In the genomic region with DNA sequence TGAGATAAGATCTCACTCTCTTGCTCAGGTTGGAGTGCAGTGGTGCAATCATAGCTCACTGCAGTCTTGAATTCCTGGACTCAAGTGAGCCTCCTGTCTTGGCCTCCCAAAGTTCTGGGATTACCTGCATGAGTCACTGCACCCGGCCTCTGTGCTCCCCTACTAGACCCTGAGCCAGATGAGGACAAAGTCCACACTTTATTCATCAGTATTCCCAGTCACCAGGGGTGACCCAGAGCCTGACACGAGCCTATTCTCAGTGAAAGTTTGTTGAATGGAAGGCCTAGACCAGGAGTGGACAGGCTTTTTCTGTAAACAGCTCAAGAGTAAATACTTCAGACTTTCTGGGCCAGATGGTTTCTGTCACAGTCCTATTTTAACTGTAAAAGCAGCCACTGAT, we compare ENCODE assay signal across 1 cellular context.
TF ChIP-seq lines count a peak whose summit lies in the region.

No MANE protein-coding gene starts in this region.

TF ChIP-seq in HepG2, 621 proteins besides CTCF, POLR2A, EP300 and RAD21 (continued from another document and continues in another):
- TF ChIP-seq, protein P1, sequence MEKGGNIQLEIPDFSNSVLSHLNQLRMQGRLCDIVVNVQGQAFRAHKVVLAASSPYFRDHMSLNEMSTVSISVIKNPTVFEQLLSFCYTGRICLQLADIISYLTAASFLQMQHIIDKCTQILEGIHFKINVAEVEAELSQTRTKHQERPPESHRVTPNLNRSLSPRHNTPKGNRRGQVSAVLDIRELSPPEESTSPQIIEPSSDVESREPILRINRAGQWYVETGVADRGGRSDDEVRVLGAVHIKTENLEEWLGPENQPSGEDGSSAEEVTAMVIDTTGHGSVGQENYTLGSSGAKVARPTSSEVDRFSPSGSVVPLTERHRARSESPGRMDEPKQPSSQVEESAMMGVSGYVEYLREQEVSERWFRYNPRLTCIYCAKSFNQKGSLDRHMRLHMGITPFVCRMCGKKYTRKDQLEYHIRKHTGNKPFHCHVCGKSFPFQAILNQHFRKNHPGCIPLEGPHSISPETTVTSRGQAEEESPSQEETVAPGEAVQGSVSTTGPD (CRISPR knock-in tag; IDR thresholded peaks at IDR 0.05): no peak
- TF ChIP-seq RFXANK (CRISPR knock-in tag; IDR thresholded peaks at IDR 0.05): no peak
- peak; percentile 96 for TF ChIP-seq ZMYM2 (CRISPR knock-in tag; IDR thresholded peaks at IDR 0.05)
- TF ChIP-seq ZFP36 (IDR thresholded peaks at IDR 0.05; ENCODE audit: borderline replicate concordance, low read depth, low read length, partially characterized antibody): no peak
- TF ChIP-seq ZBTB8A (CRISPR knock-in tag; IDR thresholded peaks at IDR 0.05; ENCODE audit: borderline replicate concordance, low read depth): no peak
- TF ChIP-seq PHB2 (IDR thresholded peaks at IDR 0.05; ENCODE audit: partially characterized antibody): no peak
- no peak for TF ChIP-seq PHF20 (CRISPR knock-in tag; IDR thresholded peaks at IDR 0.05)
- no peak for TF ChIP-seq HMGA1 (CRISPR knock-in tag; conservative IDR thresholded peaks at IDR 0.05)
- 0 out of 2 replicates have a peak, but pooled peaks have one; percentile 64 for TF ChIP-seq ZNF430 (CRISPR knock-in tag; IDR thresholded peaks at IDR 0.05)
- TF ChIP-seq ZNF232 (CRISPR knock-in tag; IDR thresholded peaks at IDR 0.05; ENCODE audit: borderline replicate concordance): no peak
- no peak for TF ChIP-seq TAF1 (CRISPR knock-in tag; IDR thresholded peaks at IDR 0.05)
- no peak for TF ChIP-seq YEATS4 (CRISPR knock-in tag; IDR thresholded peaks at IDR 0.05; ENCODE audit: borderline replicate concordance)
- TF ChIP-seq ZNF337 (CRISPR knock-in tag; IDR thresholded peaks at IDR 0.05; ENCODE audit: borderline replicate concordance, low read depth): no peak
- TF ChIP-seq, protein P2, sequence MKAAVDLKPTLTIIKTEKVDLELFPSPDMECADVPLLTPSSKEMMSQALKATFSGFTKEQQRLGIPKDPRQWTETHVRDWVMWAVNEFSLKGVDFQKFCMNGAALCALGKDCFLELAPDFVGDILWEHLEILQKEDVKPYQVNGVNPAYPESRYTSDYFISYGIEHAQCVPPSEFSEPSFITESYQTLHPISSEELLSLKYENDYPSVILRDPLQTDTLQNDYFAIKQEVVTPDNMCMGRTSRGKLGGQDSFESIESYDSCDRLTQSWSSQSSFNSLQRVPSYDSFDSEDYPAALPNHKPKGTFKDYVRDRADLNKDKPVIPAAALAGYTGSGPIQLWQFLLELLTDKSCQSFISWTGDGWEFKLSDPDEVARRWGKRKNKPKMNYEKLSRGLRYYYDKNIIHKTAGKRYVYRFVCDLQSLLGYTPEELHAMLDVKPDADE (CRISPR knock-in tag; IDR thresholded peaks at IDR 0.05): no peak
- TF ChIP-seq ZNF781 (CRISPR knock-in tag; IDR thresholded peaks at IDR 0.05; ENCODE audit: borderline replicate concordance, not compliant biosample characterization): no peak
- no peak for TF ChIP-seq ZNF773 (CRISPR knock-in tag; IDR thresholded peaks at IDR 0.05; ENCODE audit: borderline replicate concordance)
- TF ChIP-seq, protein P3, sequence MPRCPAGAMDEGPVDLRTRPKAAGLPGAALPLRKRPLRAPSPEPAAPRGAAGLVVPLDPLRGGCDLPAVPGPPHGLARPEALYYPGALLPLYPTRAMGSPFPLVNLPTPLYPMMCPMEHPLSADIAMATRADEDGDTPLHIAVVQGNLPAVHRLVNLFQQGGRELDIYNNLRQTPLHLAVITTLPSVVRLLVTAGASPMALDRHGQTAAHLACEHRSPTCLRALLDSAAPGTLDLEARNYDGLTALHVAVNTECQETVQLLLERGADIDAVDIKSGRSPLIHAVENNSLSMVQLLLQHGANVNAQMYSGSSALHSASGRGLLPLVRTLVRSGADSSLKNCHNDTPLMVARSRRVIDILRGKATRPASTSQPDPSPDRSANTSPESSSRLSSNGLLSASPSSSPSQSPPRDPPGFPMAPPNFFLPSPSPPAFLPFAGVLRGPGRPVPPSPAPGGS (CRISPR knock-in tag; IDR thresholded peaks at IDR 0.05): no peak
- no peak for TF ChIP-seq FIP1L1 (IDR thresholded peaks at IDR 0.05; ENCODE audit: borderline replicate concordance, insufficient read depth, low read depth, low read length)
- TF ChIP-seq, protein P4, sequence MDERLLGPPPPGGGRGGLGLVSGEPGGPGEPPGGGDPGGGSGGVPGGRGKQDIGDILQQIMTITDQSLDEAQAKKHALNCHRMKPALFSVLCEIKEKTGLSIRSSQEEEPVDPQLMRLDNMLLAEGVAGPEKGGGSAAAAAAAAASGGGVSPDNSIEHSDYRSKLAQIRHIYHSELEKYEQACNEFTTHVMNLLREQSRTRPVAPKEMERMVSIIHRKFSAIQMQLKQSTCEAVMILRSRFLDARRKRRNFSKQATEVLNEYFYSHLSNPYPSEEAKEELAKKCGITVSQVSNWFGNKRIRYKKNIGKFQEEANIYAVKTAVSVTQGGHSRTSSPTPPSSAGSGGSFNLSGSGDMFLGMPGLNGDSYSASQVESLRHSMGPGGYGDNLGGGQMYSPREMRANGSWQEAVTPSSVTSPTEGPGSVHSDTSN (CRISPR knock-in tag; IDR thresholded peaks at IDR 0.05): no peak
- 0 out of 2 replicates have a peak, but pooled peaks have one; percentile 46 for TF ChIP-seq SNAPC2 (CRISPR knock-in tag; IDR thresholded peaks at IDR 0.05)
- TF ChIP-seq ZNF790 (CRISPR knock-in tag; IDR thresholded peaks at IDR 0.05; ENCODE audit: borderline replicate concordance): no peak
- no peak for TF ChIP-seq MED13 (CRISPR knock-in tag; IDR thresholded peaks at IDR 0.05)
- TF ChIP-seq, protein P5, sequence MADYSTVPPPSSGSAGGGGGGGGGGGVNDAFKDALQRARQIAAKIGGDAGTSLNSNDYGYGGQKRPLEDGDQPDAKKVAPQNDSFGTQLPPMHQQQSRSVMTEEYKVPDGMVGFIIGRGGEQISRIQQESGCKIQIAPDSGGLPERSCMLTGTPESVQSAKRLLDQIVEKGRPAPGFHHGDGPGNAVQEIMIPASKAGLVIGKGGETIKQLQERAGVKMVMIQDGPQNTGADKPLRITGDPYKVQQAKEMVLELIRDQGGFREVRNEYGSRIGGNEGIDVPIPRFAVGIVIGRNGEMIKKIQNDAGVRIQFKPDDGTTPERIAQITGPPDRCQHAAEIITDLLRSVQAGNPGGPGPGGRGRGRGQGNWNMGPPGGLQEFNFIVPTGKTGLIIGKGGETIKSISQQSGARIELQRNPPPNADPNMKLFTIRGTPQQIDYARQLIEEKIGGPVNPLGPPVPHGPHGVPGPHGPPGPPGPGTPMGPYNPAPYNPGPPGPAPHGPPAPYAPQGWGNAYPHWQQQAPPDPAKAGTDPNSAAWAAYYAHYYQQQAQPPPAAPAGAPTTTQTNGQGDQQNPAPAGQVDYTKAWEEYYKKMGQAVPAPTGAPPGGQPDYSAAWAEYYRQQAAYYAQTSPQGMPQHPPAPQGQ (CRISPR knock-in tag; IDR thresholded peaks at IDR 0.05; ENCODE audit: borderline replicate concordance): no peak
- TF ChIP-seq, protein P6, sequence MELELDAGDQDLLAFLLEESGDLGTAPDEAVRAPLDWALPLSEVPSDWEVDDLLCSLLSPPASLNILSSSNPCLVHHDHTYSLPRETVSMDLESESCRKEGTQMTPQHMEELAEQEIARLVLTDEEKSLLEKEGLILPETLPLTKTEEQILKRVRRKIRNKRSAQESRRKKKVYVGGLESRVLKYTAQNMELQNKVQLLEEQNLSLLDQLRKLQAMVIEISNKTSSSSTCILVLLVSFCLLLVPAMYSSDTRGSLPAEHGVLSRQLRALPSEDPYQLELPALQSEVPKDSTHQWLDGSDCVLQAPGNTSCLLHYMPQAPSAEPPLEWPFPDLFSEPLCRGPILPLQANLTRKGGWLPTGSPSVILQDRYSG (CRISPR knock-in tag; IDR thresholded peaks at IDR 0.05): no peak
- TF ChIP-seq JARID2 (CRISPR knock-in tag; IDR thresholded peaks at IDR 0.05; ENCODE audit: insufficient replicate concordance): no peak
- TF ChIP-seq ZNF350 (CRISPR knock-in tag; IDR thresholded peaks at IDR 0.05; ENCODE audit: borderline replicate concordance, low read depth): no peak; the same call in 1 of the 2 replicates
- peak; percentile 87 for TF ChIP-seq RXRB (CRISPR knock-in tag; IDR thresholded peaks at IDR 0.05; ENCODE audit: borderline replicate concordance)
- TF ChIP-seq ELF3 (CRISPR knock-in tag; IDR thresholded peaks at IDR 0.05): no peak; the same call in 1 of the 2 replicates
- TF ChIP-seq, protein P7, sequence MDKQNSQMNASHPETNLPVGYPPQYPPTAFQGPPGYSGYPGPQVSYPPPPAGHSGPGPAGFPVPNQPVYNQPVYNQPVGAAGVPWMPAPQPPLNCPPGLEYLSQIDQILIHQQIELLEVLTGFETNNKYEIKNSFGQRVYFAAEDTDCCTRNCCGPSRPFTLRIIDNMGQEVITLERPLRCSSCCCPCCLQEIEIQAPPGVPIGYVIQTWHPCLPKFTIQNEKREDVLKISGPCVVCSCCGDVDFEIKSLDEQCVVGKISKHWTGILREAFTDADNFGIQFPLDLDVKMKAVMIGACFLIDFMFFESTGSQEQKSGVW (CRISPR knock-in tag; IDR thresholded peaks at IDR 0.05; ENCODE audit: borderline replicate concordance): no peak
- TF ChIP-seq SOX6 (IDR thresholded peaks at IDR 0.05): no peak
- TF ChIP-seq SOX6 (CRISPR knock-in tag; IDR thresholded peaks at IDR 0.05): 0 out of 2 replicates have a peak, but pooled peaks have one; percentile 69
- TF ChIP-seq, protein P8, sequence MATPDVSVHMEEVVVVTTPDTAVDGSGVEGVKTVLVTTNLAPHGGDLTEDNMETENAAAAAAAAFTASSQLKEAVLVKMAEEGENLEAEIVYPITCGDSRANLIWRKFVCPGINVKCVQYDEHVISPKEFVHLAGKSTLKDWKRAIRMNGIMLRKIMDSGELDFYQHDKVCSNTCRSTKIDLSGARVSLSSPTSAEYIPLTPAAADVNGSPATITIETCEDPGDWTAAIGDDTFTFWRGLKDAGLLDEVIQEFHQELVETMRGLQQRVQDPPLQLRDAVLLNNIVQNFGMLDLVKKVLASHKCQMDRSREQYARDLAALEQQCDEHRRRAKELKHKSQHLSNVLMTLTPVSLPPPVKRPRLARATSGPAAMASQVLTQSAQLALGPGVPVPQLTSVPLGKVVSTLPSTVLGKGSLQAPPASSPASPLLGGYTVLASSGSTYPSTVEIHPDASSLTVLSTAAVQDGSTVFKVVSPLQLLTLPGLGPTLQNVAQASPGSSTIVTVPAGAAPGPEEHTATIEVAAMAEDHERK (CRISPR knock-in tag; IDR thresholded peaks at IDR 0.05; ENCODE audit: low read depth): no peak
- no peak for TF ChIP-seq TBX3 (IDR thresholded peaks at IDR 0.05; ENCODE audit: borderline replicate concordance)
- no peak for TF ChIP-seq SOX13 (IDR thresholded peaks at IDR 0.05)
- peak in 1 of 2 experiments; percentile 59; a peak in 1 of 4 replicates for TF ChIP-seq SOX13 (CRISPR knock-in tag; conservative IDR thresholded peaks at IDR 0.05 in 1 of 2, IDR thresholded peaks at IDR 0.05 in 1 of 2)
- TF ChIP-seq ZNF670 (CRISPR knock-in tag; IDR thresholded peaks at IDR 0.05; ENCODE audit: borderline replicate concordance): no peak
- TF ChIP-seq, protein P9, sequence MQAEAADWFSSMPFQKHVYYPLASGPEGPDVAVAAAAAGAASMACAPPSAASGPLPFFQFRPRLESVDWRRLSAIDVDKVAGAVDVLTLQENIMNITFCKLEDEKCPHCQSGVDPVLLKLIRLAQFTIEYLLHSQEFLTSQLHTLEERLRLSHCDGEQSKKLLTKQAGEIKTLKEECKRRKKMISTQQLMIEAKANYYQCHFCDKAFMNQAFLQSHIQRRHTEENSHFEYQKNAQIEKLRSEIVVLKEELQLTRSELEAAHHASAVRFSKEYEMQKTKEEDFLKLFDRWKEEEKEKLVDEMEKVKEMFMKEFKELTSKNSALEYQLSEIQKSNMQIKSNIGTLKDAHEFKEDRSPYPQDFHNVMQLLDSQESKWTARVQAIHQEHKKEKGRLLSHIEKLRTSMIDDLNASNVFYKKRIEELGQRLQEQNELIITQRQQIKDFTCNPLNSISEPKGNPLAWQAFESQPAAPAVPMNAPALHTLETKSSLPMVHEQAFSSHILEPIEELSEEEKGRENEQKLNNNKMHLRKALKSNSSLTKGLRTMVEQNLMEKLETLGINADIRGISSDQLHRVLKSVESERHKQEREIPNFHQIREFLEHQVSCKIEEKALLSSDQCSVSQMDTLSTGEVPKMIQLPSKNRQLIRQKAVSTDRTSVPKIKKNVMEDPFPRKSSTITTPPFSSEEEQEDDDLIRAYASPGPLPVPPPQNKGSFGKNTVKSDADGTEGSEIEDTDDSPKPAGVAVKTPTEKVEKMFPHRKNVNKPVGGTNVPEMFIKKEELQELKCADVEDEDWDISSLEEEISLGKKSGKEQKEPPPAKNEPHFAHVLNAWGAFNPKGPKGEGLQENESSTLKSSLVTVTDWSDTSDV (CRISPR knock-in tag; IDR thresholded peaks at IDR 0.05): no peak
- no peak for TF ChIP-seq SIN3A (IDR thresholded peaks at IDR 0.05; ENCODE audit: borderline replicate concordance, low read depth, low read length)
- TF ChIP-seq, protein P10, sequence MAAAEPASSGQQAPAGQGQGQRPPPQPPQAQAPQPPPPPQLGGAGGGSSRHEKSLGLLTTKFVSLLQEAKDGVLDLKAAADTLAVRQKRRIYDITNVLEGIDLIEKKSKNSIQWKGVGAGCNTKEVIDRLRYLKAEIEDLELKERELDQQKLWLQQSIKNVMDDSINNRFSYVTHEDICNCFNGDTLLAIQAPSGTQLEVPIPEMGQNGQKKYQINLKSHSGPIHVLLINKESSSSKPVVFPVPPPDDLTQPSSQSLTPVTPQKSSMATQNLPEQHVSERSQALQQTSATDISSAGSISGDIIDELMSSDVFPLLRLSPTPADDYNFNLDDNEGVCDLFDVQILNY (CRISPR knock-in tag; conservative IDR thresholded peaks at IDR 0.05): no peak
- no peak for TF ChIP-seq DR1 (CRISPR knock-in tag; IDR thresholded peaks at IDR 0.05)
- TF ChIP-seq ISL2 (CRISPR knock-in tag; IDR thresholded peaks at IDR 0.05): no peak
- no peak for TF ChIP-seq CBX2 (IDR thresholded peaks at IDR 0.05; ENCODE audit: low read depth, low read length)
- no peak for TF ChIP-seq CBX2 (CRISPR knock-in tag; IDR thresholded peaks at IDR 0.05; ENCODE audit: low read depth)
- TF ChIP-seq SATB2 (CRISPR knock-in tag; IDR thresholded peaks at IDR 0.05): no peak
- TF ChIP-seq, protein P11, sequence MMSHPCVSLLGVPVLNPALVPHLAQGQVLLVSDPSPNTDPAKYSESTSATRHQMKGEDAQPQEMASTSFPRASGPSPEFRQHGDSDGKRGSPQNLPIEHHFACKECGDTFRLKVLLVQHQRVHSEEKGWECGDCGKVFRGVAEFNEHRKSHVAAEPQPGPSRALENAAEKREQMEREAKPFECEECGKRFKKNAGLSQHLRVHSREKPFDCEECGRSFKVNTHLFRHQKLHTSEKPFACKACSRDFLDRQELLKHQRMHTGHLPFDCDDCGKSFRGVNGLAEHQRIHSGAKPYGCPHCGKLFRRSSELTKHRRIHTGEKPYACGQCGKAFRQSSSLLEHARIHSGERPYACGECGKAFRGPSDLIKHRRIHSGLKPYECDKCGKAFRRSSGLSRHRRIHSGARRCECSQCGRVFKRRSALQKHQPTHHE (CRISPR knock-in tag; IDR thresholded peaks at IDR 0.05; ENCODE audit: borderline replicate concordance): no peak
- TF ChIP-seq KAT7 (CRISPR knock-in tag; IDR thresholded peaks at IDR 0.05; ENCODE audit: borderline replicate concordance): no peak
- TF ChIP-seq, protein P12, sequence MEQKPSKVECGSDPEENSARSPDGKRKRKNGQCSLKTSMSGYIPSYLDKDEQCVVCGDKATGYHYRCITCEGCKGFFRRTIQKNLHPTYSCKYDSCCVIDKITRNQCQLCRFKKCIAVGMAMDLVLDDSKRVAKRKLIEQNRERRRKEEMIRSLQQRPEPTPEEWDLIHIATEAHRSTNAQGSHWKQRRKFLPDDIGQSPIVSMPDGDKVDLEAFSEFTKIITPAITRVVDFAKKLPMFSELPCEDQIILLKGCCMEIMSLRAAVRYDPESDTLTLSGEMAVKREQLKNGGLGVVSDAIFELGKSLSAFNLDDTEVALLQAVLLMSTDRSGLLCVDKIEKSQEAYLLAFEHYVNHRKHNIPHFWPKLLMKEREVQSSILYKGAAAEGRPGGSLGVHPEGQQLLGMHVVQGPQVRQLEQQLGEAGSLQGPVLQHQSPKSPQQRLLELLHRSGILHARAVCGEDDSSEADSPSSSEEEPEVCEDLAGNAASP (CRISPR knock-in tag; IDR thresholded peaks at IDR 0.05; ENCODE audit: borderline replicate concordance): peak; percentile 88
